ENCODE assay signal across 12 cellular contexts in genomic region chr13:73417012-73417615, GRCh38.
DNase-seq lines count a peak whose midpoint lies in the region; ATAC-seq, FAIRE-seq and TF ChIP-seq lines count a peak whose summit lies in the region.
"Had no signal": no experiment of that assay in that cellular context is flagged by ENCODE, and none has a peak within 500 bp of the region (broad histone marks: within the 10 kb centered on the region; RNA-seq: fewer than 3 reads in every experiment).

No MANE protein-coding gene starts in this region.

- DNase-seq in A673 (ENCODE audit: low spot score) (peak; percentile 48), GM13977 (ENCODE audit: low spot score) (peak; percentile 8), NCI-H1048 (lab: John Stamatoyannopoulos, UW) (peak; percentile 53), H1 (ENCODE audit: low read depth in 1 of 2, low spot score in 2 of 2) (no peak), type B pancreatic cell (ENCODE audit: extremely low spot score, unreplicated experiment) (no peak)
- no peak for DNase-seq in activated T-cell treated with anti-CD3 and anti-CD28 coated beads, Interleukin-2, amount 50 U/mL, for 4 hours
- no peak for DNase-seq in activated naive CD4-positive, alpha-beta T cell treated with anti-CD3 and anti-CD28 coated beads, Interleukin-2, amount 10 ng/mL, durations not matched to agents 7 days and 5 days
- DNase-seq: occipital lobe; stimulated activated naive CD4-positive, alpha-beta T cell had no signal

- ATAC-seq in activated T-cell treated with anti-CD3 and anti-CD28 coated beads, Interleukin-2, amount 50 U/mL, for 4 hours, result no peak
- ATAC-seq in HG03039 (IDR thresholded peaks at IDR 0.05; ENCODE audit: unreplicated experiment), result no peak

- no peak overlapping the region for H2BK120ac ChIP-seq in H1 (replicated peaks; ENCODE audit: low read depth, low read length)

- H3K23ac ChIP-seq in H1 (ENCODE audit: insufficient read length), result no peak overlapping the region

- TF ChIP-seq CTCF in A673 (conservative IDR thresholded peaks at IDR 0.05; ENCODE audit: low read depth, low read length) (peak; percentile 57), GM13977 (IDR thresholded peaks at IDR 0.05; ENCODE audit: extremely low read depth, insufficient read depth, missing control alignments) (peak; percentile 16), H1 (IDR thresholded peaks at IDR 0.05; ENCODE audit: control extremely low read depth in 1 of 3, insufficient read depth in 1 of 3, low read depth in 1 of 3, low read length in 3 of 3) (peak in 2 of 3 experiments; percentile 25 to 54; a peak in 2 of 4 replicates), type B pancreatic cell (conservative IDR thresholded peaks at IDR 0.05) (no peak)

- in situ Hi-C loops in GM13977 (cut with MboI; ENCODE audit: low pct_unique_long_range_greater_than_20kb, low sequenced_read_pairs, unreplicated experiment), result loop anchor here (25.0 kb wide), 1 partner anchor 580 kb away; no protein-coding TSS in a partner anchor

- H3K56ac ChIP-seq in H1 (replicated peaks; ENCODE audit: insufficient read length, low read depth, low read length), result no peak overlapping the region

- H3K9me3 Mint-ChIP-seq in activated T-cell treated with anti-CD3 and anti-CD28 coated beads, Interleukin-2, amount 50 U/mL, for 4 hours, result no peaks in the 10 kb centered on the region
- H3K9me3 Mint-ChIP-seq in type B pancreatic cell, result peaks cover 11% of the 10 kb centered on the region
- no peaks in the 10 kb centered on the region for H3K9me3 Mint-ChIP-seq in activated naive CD4-positive, alpha-beta T cell treated with anti-CD3 and anti-CD28 coated beads, Interleukin-2, amount 10 ng/mL, durations not matched to agents 7 days and 5 days

- CTCF ChIA-PET in A673 (lab: Charles Lee), result interaction anchor here (0.5 kb wide), 1 partner anchor 296 kb away, joined by 9 read pairs; no protein-coding TSS in a partner anchor
- CTCF ChIA-PET in H1 (lab: Charles Lee; ENCODE audit: partially characterized antibody), result interaction anchor here (0.6 to 1.9 kb wide), 13 partner anchors 9 to 1855 kb away, joined by 3 to 7 read pairs (median 3); no protein-coding TSS in a partner anchor
- CTCF ChIA-PET in activated naive CD4-positive, alpha-beta T cell treated with anti-CD3 and anti-CD28 coated beads, Interleukin-2, amount 10 ng/mL, durations not matched to agents 7 days and 5 days (lab: Charles Lee), result interaction anchor here (1.0 to 1.6 kb wide), 4 partner anchors 11 to 538 kb away, joined by 3 to 5 read pairs (median 3); no protein-coding TSS in a partner anchor

- POLR2A ChIA-PET in A673 (lab: Charles Lee; ENCODE audit: low non-redundant PET) (no interaction called here), H1 (lab: Charles Lee; ENCODE audit: partially characterized antibody) (no interaction called here)

- no peak overlapping the region for H3K27ac Mint-ChIP-seq in type B pancreatic cell
- H3K27ac Mint-ChIP-seq in activated naive CD4-positive, alpha-beta T cell treated with anti-CD3 and anti-CD28 coated beads, Interleukin-2, amount 10 ng/mL, durations not matched to agents 7 days and 5 days, result no peak overlapping the region

- H3K18ac ChIP-seq in H1 (ENCODE audit: extremely low read depth, low read length), result no peak overlapping the region

- H3K23me2 ChIP-seq in H1 (ENCODE audit: low read depth, low read length), result no peaks in the 10 kb centered on the region

- no peak overlapping the region for H3K9ac ChIP-seq in H1 (replicated peaks in 1 of 4; ENCODE audit: extremely low read depth in 1 of 4, low read depth in 3 of 4, low read length in 3 of 4)

- H3K4me3 Mint-ChIP-seq in activated T-cell treated with anti-CD3 and anti-CD28 coated beads, Interleukin-2, amount 50 U/mL, for 4 hours, result no peak overlapping the region
- no peak overlapping the region for H3K4me3 Mint-ChIP-seq in type B pancreatic cell
- no peak overlapping the region for H3K4me3 Mint-ChIP-seq in activated naive CD4-positive, alpha-beta T cell treated with anti-CD3 and anti-CD28 coated beads, Interleukin-2, amount 10 ng/mL, durations not matched to agents 7 days and 5 days

- WGBS in H1 (ENCODE audit: extremely low coverage in 1 of 2, insufficient coverage in 1 of 2, insufficient read length in 1 of 2, insufficient replicate concordance in 2 of 2, low coverage in 1 of 2, low lambda C conversion rate in 2 of 2, missing lambda C conversion rate in 1 of 2), 2 experiments, result 86% methylated on average over 13 of the region's 13 CpGs; no CpG with 5 or more reads in 1 of the 2 experiments

- peak; percentile 68 for TF ChIP-seq RAD21 in H1 (IDR thresholded peaks at IDR 0.05 in 1 of 2, conservative IDR thresholded peaks at IDR 0.05 in 1 of 2; ENCODE audit: low read depth in 2 of 2, low read length in 2 of 2)

- no peak overlapping the region for H2BK5ac ChIP-seq in H1 (ENCODE audit: low read depth, low read length)

- H3K4me3 ChIP-seq in A673 (ENCODE audit: low read depth, low read length, poor library complexity, severe bottlenecking), result no peak overlapping the region
- H3K4me3 ChIP-seq in H1 (ENCODE audit: extremely low read depth in 1 of 4, insufficient read depth in 2 of 4, low read depth in 3 of 4, low read length in 4 of 4), result no peak overlapping the region
- H3K4me3 ChIP-seq: esophagus muscularis mucosa had no signal

- no peak for TF ChIP-seq EP300 in H1 (IDR thresholded peaks at IDR 0.05; ENCODE audit: borderline replicate concordance in 1 of 2, low read depth in 2 of 2, low read length in 2 of 2)

- no peaks in the 10 kb centered on the region for H4K20me1 ChIP-seq in H1 (replicated peaks in 1 of 2; ENCODE audit: control insufficient read depth in 1 of 2, insufficient read depth in 2 of 2, low read length in 2 of 2)

- H3K79me1 ChIP-seq in H1 (ENCODE audit: low read depth, low read length), result no peaks in the 10 kb centered on the region

- no peak overlapping the region for H2AFZ ChIP-seq in H1 (ENCODE audit: low read length)

- H3K4me1 ChIP-seq in A673 (ENCODE audit: insufficient read depth, low read length, poor library complexity, severe bottlenecking) (no peaks in the 10 kb centered on the region), H1 (replicated peaks in 1 of 4; ENCODE audit: control insufficient read depth in 3 of 4, insufficient read depth in 4 of 4, low read length in 3 of 4) (no peaks in the 10 kb centered on the region)
- H3K4me1 ChIP-seq: esophagus muscularis mucosa had no signal

- H3K9me3 ChIP-seq in A673 (ENCODE audit: low read depth, low read length, poor library complexity, severe bottlenecking) (no peaks in the 10 kb centered on the region), H1 (ENCODE audit: insufficient read depth in 2 of 2, low read depth in 1 of 2, low read length in 1 of 2) (no peaks in the 10 kb centered on the region)
- H3K9me3 ChIP-seq: esophagus muscularis mucosa had no signal

- no peak overlapping the region for H4K8ac ChIP-seq in H1 (ENCODE audit: extremely low read depth, insufficient read depth, low read length)

- TF ChIP-seq POLR2A in H1 (IDR thresholded peaks at IDR 0.05; ENCODE audit: control extremely low read depth in 1 of 2, low read depth in 2 of 2, low read length in 2 of 2), result no peak

- H3K36me3 ChIP-seq in A673 (ENCODE audit: insufficient read depth, low read length, poor library complexity, severe bottlenecking), result no peaks in the 10 kb centered on the region
- no peaks in the 10 kb centered on the region for H3K36me3 ChIP-seq in H1 (ENCODE audit: control insufficient read depth in 2 of 4, insufficient read depth in 4 of 4, low read length in 3 of 4)
- H3K36me3 ChIP-seq: esophagus muscularis mucosa had no signal

- H2BK12ac ChIP-seq in H1 (ENCODE audit: low read depth, low read length), result no peak overlapping the region

- no peak overlapping the region for H2BK20ac ChIP-seq in H1 (ENCODE audit: low read length)

- no peak overlapping the region for H3K27ac ChIP-seq in A673 (ENCODE audit: low read depth, low read length, poor library complexity, severe bottlenecking)
- H3K27ac ChIP-seq in H1 (ENCODE audit: low read depth, low read length), result no peak overlapping the region
- H3K27ac ChIP-seq: esophagus muscularis mucosa had no signal

- peak; percentile 39 for FAIRE-seq in H1 (lab: Jason Lieb, UNC)
- FAIRE-seq: G401.6 had no signal

- no peak overlapping the region for H3K14ac ChIP-seq in H1 (ENCODE audit: insufficient read length)

- no peaks in the 10 kb centered on the region for H3K79me2 ChIP-seq in H1 (ENCODE audit: control insufficient read depth in 1 of 2, insufficient read depth in 2 of 2, low read length in 2 of 2)

- H3K27me3 ChIP-seq in A673 (replicated peaks; ENCODE audit: insufficient read depth, low read depth, low read length, poor library complexity) (no peaks in the 10 kb centered on the region), H1 (replicated peaks in 1 of 4; ENCODE audit: control insufficient read depth in 3 of 4, extremely low read depth in 1 of 4, insufficient read depth in 3 of 4, low read length in 3 of 4) (no peaks in the 10 kb centered on the region)
- H3K27me3 ChIP-seq: esophagus muscularis mucosa had no signal

- H4K5ac ChIP-seq in H1 (ENCODE audit: insufficient read length, low read depth, low read length), result no peak overlapping the region

- no peaks in the 10 kb centered on the region for H3K27me3 Mint-ChIP-seq in activated T-cell treated with anti-CD3 and anti-CD28 coated beads, Interleukin-2, amount 50 U/mL, for 4 hours (ENCODE audit: low read depth)
- H3K27me3 Mint-ChIP-seq in type B pancreatic cell, result no peaks in the 10 kb centered on the region
- H3K27me3 Mint-ChIP-seq in activated naive CD4-positive, alpha-beta T cell treated with anti-CD3 and anti-CD28 coated beads, Interleukin-2, amount 10 ng/mL, durations not matched to agents 7 days and 5 days, result no peaks in the 10 kb centered on the region

- no peak overlapping the region for H2AK5ac ChIP-seq in H1 (ENCODE audit: low read depth, low read length)

- intact Hi-C loops in A673 (cut with micrococcal nuclease; ENCODE audit: unreplicated experiment), result loop anchor here (10.0 kb wide), 1 partner anchor 288 kb away; no protein-coding TSS in a partner anchor

- H3K4me2 ChIP-seq in H1 (ENCODE audit: insufficient read depth in 1 of 2, low read depth in 2 of 2, low read length in 2 of 2), result no peak overlapping the region

- no peak overlapping the region for H2BK15ac ChIP-seq in H1 (ENCODE audit: low read length)

- H3K4me1 Mint-ChIP-seq in activated T-cell treated with anti-CD3 and anti-CD28 coated beads, Interleukin-2, amount 50 U/mL, for 4 hours (ENCODE audit: low read depth), result no peaks in the 10 kb centered on the region
- H3K4me1 Mint-ChIP-seq in type B pancreatic cell (ENCODE audit: unreplicated experiment), result no peaks in the 10 kb centered on the region
- no peaks in the 10 kb centered on the region for H3K4me1 Mint-ChIP-seq in activated naive CD4-positive, alpha-beta T cell treated with anti-CD3 and anti-CD28 coated beads, Interleukin-2, amount 10 ng/mL, durations not matched to agents 7 days and 5 days

- no TSS peak for BruUV-seq in A673 (replicated peaks; lab: Mats Ljungman, UMichigan)

- H3K36me3 Mint-ChIP-seq in activated T-cell treated with anti-CD3 and anti-CD28 coated beads, Interleukin-2, amount 50 U/mL, for 4 hours (ENCODE audit: insufficient read depth), result no peaks in the 10 kb centered on the region
- no peaks in the 10 kb centered on the region for H3K36me3 Mint-ChIP-seq in type B pancreatic cell
- no peaks in the 10 kb centered on the region for H3K36me3 Mint-ChIP-seq in activated naive CD4-positive, alpha-beta T cell treated with anti-CD3 and anti-CD28 coated beads, Interleukin-2, amount 10 ng/mL, durations not matched to agents 7 days and 5 days

- H4K91ac ChIP-seq in H1 (replicated peaks; ENCODE audit: insufficient read length, low read length), result no peak overlapping the region

- H3K4ac ChIP-seq in H1 (replicated peaks; ENCODE audit: insufficient read length, low read depth, low read length), result no peak overlapping the region

Comparison
In these comparisons a context has a peak if more than half of its experiments do, and no peak if none do; other contexts are left out.
1. DNase-seq: peak in A673 (single experiment), GM13977 (single experiment) and NCI-H1048 (single experiment); none in H1 (0 of 2), activated T-cell treated with anti-CD3 and anti-CD28 coated beads, Interleukin-2, amount 50 U/mL, for 4 hours (single experiment), type B pancreatic cell (single experiment) and activated naive CD4-positive, alpha-beta T cell treated with anti-CD3 and anti-CD28 coated beads, Interleukin-2, amount 10 ng/mL, durations not matched to agents 7 days and 5 days (single experiment).